9 cellular contexts compared by ENCODE assay signal in the genomic region with DNA sequence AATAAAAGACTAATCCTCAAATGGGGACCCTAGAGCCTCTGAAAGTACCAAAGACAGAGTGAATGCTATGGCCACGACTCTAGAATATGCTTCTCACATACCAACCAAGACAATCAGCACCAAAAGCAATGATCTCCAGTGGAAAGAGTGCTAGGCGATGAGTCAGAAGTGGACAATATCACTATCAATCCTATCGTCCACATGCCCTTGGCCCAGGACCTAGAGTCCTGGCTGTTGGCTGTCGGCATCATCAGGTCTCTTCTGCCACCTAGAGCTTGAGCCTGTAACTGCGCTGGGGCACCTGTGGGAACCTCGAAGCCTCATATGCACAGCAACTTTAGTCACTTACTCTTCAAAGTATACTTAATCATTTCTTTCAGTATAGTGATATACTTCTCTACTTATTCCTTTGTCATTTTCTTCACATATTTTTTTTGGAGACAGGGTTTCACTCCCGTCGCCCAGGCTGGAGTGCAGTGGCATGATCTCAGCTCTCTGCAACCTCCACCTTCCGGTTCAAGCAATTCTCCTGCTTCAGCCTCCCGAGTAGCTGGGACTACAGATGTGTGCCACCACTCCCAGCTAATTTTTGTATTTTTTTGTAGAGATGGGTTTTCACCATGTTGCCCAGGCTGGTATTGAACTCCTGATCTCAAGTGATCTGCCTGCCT. TPM values are rescaled to one million over a fixed set of nuclear protein-coding genes. Genes with fewer than 3 reads are reported as not detected.
DNase-seq lines count a peak whose midpoint lies in the region; ATAC-seq and TF ChIP-seq lines count a peak whose summit lies in the region.
"Had no signal": no experiment of that assay in that cellular context is flagged by ENCODE, and none has a peak within 500 bp of the region (broad histone marks: within the 10 kb centered on the region; RNA-seq: fewer than 3 reads in every experiment).

No MANE protein-coding gene starts in this region.

- H3K4me1 ChIP-seq in breast epithelium: no peaks in the 10 kb centered on the region
- H3K4me1 ChIP-seq in CD8-positive, alpha-beta memory T cell (ENCODE audit: insufficient read depth, low read length): peaks cover 3% of the 10 kb centered on the region

- TF ChIP-seq CTCF in breast epithelium (IDR thresholded peaks at IDR 0.05): peak in 2 of 3 donors; percentile 25 to 45
- TF ChIP-seq CTCF in kidney epithelial cell (IDR thresholded peaks at IDR 0.05; ENCODE audit: insufficient read depth, low read length, poor library complexity, severe bottlenecking): peak; percentile 84

- H3K9me3 Mint-ChIP-seq in CD8-positive, alpha-beta memory T cell: no peaks in the 10 kb centered on the region
- H3K9me3 Mint-ChIP-seq: natural killer cell treated with Interleukin-12 subunit alpha and Interleukin-12 subunit beta and Interleukin-15 and Interleukin-18, amount 100 ng/mL, for 72 hours had no signal

- H3K4me3 Mint-ChIP-seq in CD8-positive, alpha-beta memory T cell: no peak overlapping the region
- H3K4me3 Mint-ChIP-seq: natural killer cell treated with Interleukin-12 subunit alpha and Interleukin-12 subunit beta and Interleukin-15 and Interleukin-18, amount 100 ng/mL, for 72 hours had no signal

- peaks cover 5 to 19% (median 9%) of the 10 kb centered on the region in 3 donors for H3K4me1 Mint-ChIP-seq in CD8-positive, alpha-beta memory T cell

- no peaks in the 10 kb centered on the region for H3K27me3 Mint-ChIP-seq in CD8-positive, alpha-beta memory T cell
- H3K27me3 Mint-ChIP-seq: natural killer cell treated with Interleukin-12 subunit alpha and Interleukin-12 subunit beta and Interleukin-15 and Interleukin-18, amount 100 ng/mL, for 72 hours had no signal

- H3K4me3 ChIP-seq in breast epithelium: no peak overlapping the region
- no peak overlapping the region for H3K4me3 ChIP-seq in kidney epithelial cell (ENCODE audit: low read depth, low read length)
- no peak overlapping the region for H3K4me3 ChIP-seq in CD8-positive, alpha-beta memory T cell (ENCODE audit: low read length)

- H3K27me3 ChIP-seq in breast epithelium (no peaks in the 10 kb centered on the region), kidney epithelial cell (ENCODE audit: control insufficient read depth, insufficient read depth, low read length) (no peaks in the 10 kb centered on the region)
- H3K27me3 ChIP-seq in CD8-positive, alpha-beta memory T cell (ENCODE audit: insufficient read depth, low read length, poor library complexity, severe bottlenecking): no peaks in the 10 kb centered on the region

- H3K9me3 ChIP-seq in breast epithelium: no peaks in the 10 kb centered on the region
- no peaks in the 10 kb centered on the region for H3K9me3 ChIP-seq in CD8-positive, alpha-beta memory T cell (ENCODE audit: low read length)

- intact Hi-C loops in breast epithelium (cut with DNase I; ENCODE audit: low total_unique reads): no loop called here

- no peak for TF ChIP-seq POLR2A in breast epithelium (IDR thresholded peaks at IDR 0.05)

- POLR2A ChIA-PET in CD8-positive, alpha-beta memory T cell (lab: Charles Lee): no interaction called here

- no peak overlapping the region for H3K27ac ChIP-seq in breast epithelium
- H3K27ac ChIP-seq in CD8-positive, alpha-beta memory T cell (ENCODE audit: low read depth, low read length): no peak overlapping the region

- peak overlapping the region in 1 of 8 donors; percentile 10 for H3K27ac Mint-ChIP-seq in CD8-positive, alpha-beta memory T cell
- H3K27ac Mint-ChIP-seq: natural killer cell treated with Interleukin-12 subunit alpha and Interleukin-12 subunit beta and Interleukin-15 and Interleukin-18, amount 100 ng/mL, for 72 hours had no signal

- peaks cover 5% of the 10 kb centered on the region for H3K36me3 ChIP-seq in breast epithelium
- no peaks in the 10 kb centered on the region for H3K36me3 ChIP-seq in kidney epithelial cell (ENCODE audit: control insufficient read depth, insufficient read depth, low read length)
- peaks cover 9% of the 10 kb centered on the region for H3K36me3 ChIP-seq in CD8-positive, alpha-beta memory T cell (ENCODE audit: insufficient read depth, low read length)

- CTCF ChIA-PET in CD8-positive, alpha-beta memory T cell (lab: Charles Lee): interaction anchor here (0.7 to 1.5 kb wide), 5 partner anchors 9 to 226 kb away, joined by 3 to 5 read pairs (median 3); a partner anchor contains a TSS

- ATAC-seq in GM18520 (IDR thresholded peaks at IDR 0.05; ENCODE audit: unreplicated experiment): no peak

- H3K36me3 Mint-ChIP-seq in CD8-positive, alpha-beta memory T cell: peaks cover 0 to 74% (median 4%) of the 10 kb centered on the region in 3 donors

- DNase-seq in CMK (ENCODE audit: low read depth): peak; percentile 9
- DNase-seq in HT-29 (ENCODE audit: low spot score): peak; percentile 79
- peak; percentile 1 for DNase-seq in T follicular helper cell (ENCODE audit: low read depth)
- DNase-seq in breast epithelium (ENCODE audit: low spot score in 2 of 2): peak in 1 of 2 donors; percentile 54
- DNase-seq in kidney epithelial cell (ENCODE audit: low read depth): peak; percentile 51
- DNase-seq in stimulated activated CD4-positive, alpha-beta T cell treated with anti-CD3 and anti-CD28 coated beads, TNF-alpha, amount 100 ng/mL, for 1 hour (ENCODE audit: low read depth in 3 of 3, low spot score in 1 of 3): peak in 2 of 3 donors; percentile 9 to 24
- no peak for DNase-seq in CD8-positive, alpha-beta memory T cell

RNA-seq across cellular contexts. Expression of a gene that starts 29.7 kb away (rescaled TPM):
- 19.0 and 20.5 TPM in 2 replicates for total RNA-seq in HT-29 (2014; rRNA removed; shearing (Covaris generic))
- 10 to 100 TPM; 23.5 to 41.6 (median 31.1) TPM for total RNA-seq in breast epithelium
- 30.7 and 38.1 TPM in 2 replicates for total RNA-seq in kidney epithelial cell
- total RNA-seq in CD8-positive, alpha-beta memory T cell: 10 to 100 TPM; 49.8 to 50.1 TPM
- polyA plus RNA-seq in CD8-positive, alpha-beta memory T cell: 21.0 TPM

Comparison
In these comparisons a context has a peak if more than half of its experiments do, and no peak if none do; other contexts are left out.
1. DNase-seq: peak in CMK (single experiment), HT-29 (single experiment), T follicular helper cell (single experiment), kidney epithelial cell (single experiment) and stimulated activated CD4-positive, alpha-beta T cell treated with anti-CD3 and anti-CD28 coated beads, TNF-alpha, amount 100 ng/mL, for 1 hour (2 of 3); none in CD8-positive, alpha-beta memory T cell (0 of 5).